24 cellular contexts compared by ENCODE assay signal in genomic region chr1:5287178-5288155, GRCh38.
"Had no signal": no experiment of that assay in that cellular context is flagged by ENCODE, and none has a peak within 500 bp of the region (broad histone marks: within the 10 kb centered on the region; RNA-seq: fewer than 3 reads in every experiment).

No MANE protein-coding gene starts in this region.

- H3K4me3 ChIP-seq: coronary artery, left lung, lung, prostate gland, thoracic aorta, transverse colon had no signal

- H3K27me3 ChIP-seq: transverse colon had no signal

- H3K27ac ChIP-seq: coronary artery, left lung, parathyroid adenoma, prostate gland, thoracic aorta, transverse colon had no signal

- H2AFZ ChIP-seq: parathyroid adenoma had no signal

- H3K27me3 Mint-ChIP-seq: stimulated activated naive CD8-positive, alpha-beta T cell treated with anti-CD3 and anti-CD28 coated beads, Interleukin-15, amount 100 ng/mL, for 72 hours had no signal

- H3K9me3 ChIP-seq: left lung, prostate gland, thoracic aorta, transverse colon had no signal

- H3K79me2 ChIP-seq: parathyroid adenoma had no signal

- H3K4me1 ChIP-seq: left lung, parathyroid adenoma, prostate gland, transverse colon had no signal

- H3K36me3 Mint-ChIP-seq: naive B cell; stimulated activated naive B cell treated with anti-CD40 and anti-IgM and Interleukin-4, amounts not matched to agents 10 μg/mL and 1 μg/mL and 100 μg/mL, for 72 hours had no signal

- H3K9ac ChIP-seq: parathyroid adenoma had no signal

- DNase-seq: effector CD4-positive, alpha-beta T cell; endodermal cell; erythroblast; foreskin melanocyte; head of caudate nucleus; hypothalamus; kidney glomerular epithelial cell; left lung; mesenchymal stem cell; midbrain; naive B cell; occipital lobe; stimulated activated CD4-positive, alpha-beta T cell treated with anti-CD3 and anti-CD28 coated beads, Interleukin-2, amount 100 ng/mL, for 24 hours; stimulated activated CD4-positive, alpha-beta T cell treated with anti-CD3 and anti-CD28 coated beads, Interleukin-4, amount 100 ng/mL, for 4 hours; stimulated activated naive B cell treated with anti-CD40 and anti-IgM and Interleukin-4, amounts not matched to agents 10 μg/mL and 1 μg/mL and 100 μg/mL, for 72 hours; stimulated activated naive CD8-positive, alpha-beta T cell treated with anti-CD3 and anti-CD28 coated beads, Interleukin-15, amount 100 ng/mL, for 72 hours; transverse colon had no signal

- H3K4me3 Mint-ChIP-seq: endodermal cell; naive B cell; nephron; stimulated activated naive B cell treated with anti-CD40 and anti-IgM and Interleukin-4, amounts not matched to agents 10 μg/mL and 1 μg/mL and 100 μg/mL, for 72 hours; stimulated activated naive CD8-positive, alpha-beta T cell treated with anti-CD3 and anti-CD28 coated beads, Interleukin-15, amount 100 ng/mL, for 72 hours had no signal

- H3K4me1 Mint-ChIP-seq: endodermal cell; naive B cell; nephron; stimulated activated naive B cell treated with anti-CD40 and anti-IgM and Interleukin-4, amounts not matched to agents 10 μg/mL and 1 μg/mL and 100 μg/mL, for 72 hours had no signal

- H3K36me3 ChIP-seq: left lung, prostate gland, thoracic aorta, transverse colon had no signal

- H3K27ac Mint-ChIP-seq: endodermal cell; naive B cell; nephron; stimulated activated naive B cell treated with anti-CD40 and anti-IgM and Interleukin-4, amounts not matched to agents 10 μg/mL and 1 μg/mL and 100 μg/mL, for 72 hours had no signal

- ATAC-seq: left lung; sciatic nerve; stimulated activated naive B cell treated with anti-CD40 and anti-IgM and Interleukin-4, amounts not matched to agents 10 μg/mL and 1 μg/mL and 100 μg/mL, for 72 hours; stimulated activated naive CD8-positive, alpha-beta T cell treated with anti-CD3 and anti-CD28 coated beads, Interleukin-15, amount 100 ng/mL, for 72 hours had no signal
